9 cellular contexts compared by ENCODE assay signal in the genomic region with DNA sequence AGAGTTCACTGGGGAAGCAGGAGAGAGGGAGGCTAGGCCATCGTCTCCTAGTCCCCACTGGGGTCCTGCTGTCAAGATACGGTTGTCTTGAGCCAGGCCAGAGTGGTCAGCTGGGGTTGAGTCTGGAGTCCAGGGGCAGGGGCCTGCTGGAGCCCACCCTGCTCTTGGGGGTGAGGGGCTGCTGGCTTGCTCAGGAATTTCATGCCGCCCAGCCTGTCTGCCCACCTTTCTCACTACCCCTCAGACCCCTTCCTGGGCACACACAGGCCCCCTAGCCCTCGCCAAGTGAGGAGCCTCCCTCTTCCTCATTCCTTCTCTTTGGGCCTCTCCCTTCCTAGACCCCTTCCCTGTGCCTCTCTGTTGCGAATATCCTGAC. TPM values are rescaled to one million over a fixed set of nuclear protein-coding genes. Genes with fewer than 3 reads are reported as not detected.
DNase-seq lines count a peak whose midpoint lies in the region; ATAC-seq and TF ChIP-seq lines count a peak whose summit lies in the region.
"Had no signal": no experiment of that assay in that cellular context is flagged by ENCODE, and none has a peak within 500 bp of the region (broad histone marks: within the 10 kb centered on the region; RNA-seq: fewer than 3 reads in every experiment).

No MANE protein-coding gene starts in this region.

- no peaks in the 10 kb centered on the region for H3K9me2 ChIP-seq in PC-3 (replicated peaks; ENCODE audit: low read length)

- no peaks in the 10 kb centered on the region for H3K9me3 ChIP-seq in PC-3 (ENCODE audit: low read length)
- no peaks in the 10 kb centered on the region for H3K9me3 ChIP-seq in endocrine pancreas (ENCODE audit: control insufficient read depth, low read length)
- H3K9me3 ChIP-seq in ovary = no peaks in the 10 kb centered on the region

- peaks cover 13% of the 10 kb centered on the region for H3K27me3 Mint-ChIP-seq in Calu3 (ENCODE audit: unreplicated experiment)

- H3K27me3 ChIP-seq in PC-3 (ENCODE audit: low read length) (no peaks in the 10 kb centered on the region), endocrine pancreas (ENCODE audit: control insufficient read depth, insufficient read depth, low read length) (no peaks in the 10 kb centered on the region), ovary (no peaks in the 10 kb centered on the region)

- CTCF ChIA-PET in Calu3 (lab: Charles Lee) (interaction anchor here (0.6 to 1.1 kb wide), 2 partner anchors 11 to 32 kb away, joined by 3 read pairs; no protein-coding TSS in a partner anchor), PC-3 (lab: Charles Lee) (no interaction called here)

- H3K9ac ChIP-seq in PC-3 (ENCODE audit: low read length) (peak overlapping the region; percentile 75; the same call in 1 of the 2 replicates), endocrine pancreas (ENCODE audit: control insufficient read depth, insufficient read depth, low read length) (peak overlapping the region; percentile 51)

- H4K20me1 ChIP-seq in PC-3 (ENCODE audit: low read length) = peaks cover 32% of the 10 kb centered on the region

- peaks cover 83% of the 10 kb centered on the region for H3K79me2 ChIP-seq in PC-3 (ENCODE audit: low read length)

- H3F3A ChIP-seq in PC-3 (ENCODE audit: low read length, unreplicated experiment) = peaks cover 7% of the 10 kb centered on the region

- H3K4me3 Mint-ChIP-seq in Calu3 (ENCODE audit: low read depth, unreplicated experiment) = peak overlapping the region; percentile 89

- H3K4me1 Mint-ChIP-seq in Calu3 (ENCODE audit: low read depth, unreplicated experiment) = peaks cover 43% of the 10 kb centered on the region

- H3K4me1 ChIP-seq in PC-3 (ENCODE audit: insufficient read depth, low read length) = peaks cover 29% of the 10 kb centered on the region
- H3K4me1 ChIP-seq in endocrine pancreas (ENCODE audit: control insufficient read depth, insufficient read depth, low read length) = no peaks in the 10 kb centered on the region
- peaks cover 25% of the 10 kb centered on the region for H3K4me1 ChIP-seq in ovary (ENCODE audit: insufficient read depth)

- no peak overlapping the region for H2AFZ ChIP-seq in PC-3 (ENCODE audit: low read length)

- TF ChIP-seq POLR2A in ovary (IDR thresholded peaks at IDR 0.05) = no peak

- H3K36me3 ChIP-seq in PC-3 (ENCODE audit: low read depth, low read length) = peaks cover 21% of the 10 kb centered on the region
- H3K36me3 ChIP-seq in endocrine pancreas (ENCODE audit: control insufficient read depth, insufficient read depth, low read length) = no peaks in the 10 kb centered on the region
- no peaks in the 10 kb centered on the region for H3K36me3 ChIP-seq in ovary

- peaks cover 69% of the 10 kb centered on the region for H3K36me3 Mint-ChIP-seq in Calu3 (ENCODE audit: insufficient read depth, unreplicated experiment)

- BruUV-seq in Calu3 (replicated peaks; lab: Mats Ljungman, UMichigan) (TSS peak; percentile 73), PC-3 (replicated peaks; lab: Mats Ljungman, UMichigan) (no TSS peak)

- H3K4me3 ChIP-seq in PC-3 (ENCODE audit: low read length) (peak overlapping the region; percentile 79), endocrine pancreas (ENCODE audit: control insufficient read depth, insufficient read depth, low read length) (no peak overlapping the region), ovary (peak overlapping the region; percentile 75)

- no peak for TF ChIP-seq CTCF in Calu3 (IDR thresholded peaks at IDR 0.05; ENCODE audit: unreplicated experiment)
- TF ChIP-seq CTCF in PC-3 (conservative IDR thresholded peaks at IDR 0.05; ENCODE audit: low read depth, low read length) = no peak
- TF ChIP-seq CTCF in ovary (IDR thresholded peaks at IDR 0.05) = no peak

- no peaks in the 10 kb centered on the region for H3K9me3 Mint-ChIP-seq in Calu3 (ENCODE audit: low read depth, unreplicated experiment)

- no peak overlapping the region for H3K27ac ChIP-seq in PC-3 (ENCODE audit: low read length)
- peak overlapping the region in 1 of 2 donors; percentile 8 for H3K27ac ChIP-seq in ovary

- ATAC-seq in PC-3 (no peak), HG02763 (IDR thresholded peaks at IDR 0.05; ENCODE audit: unreplicated experiment) (no peak)

- no peak for TF ChIP-seq EP300 in ovary (IDR thresholded peaks at IDR 0.05)

- 49 to 56% (median 56%) methylated on average over 5 of the region's 5 CpGs for whole genome bisulfite sequencing in ovary, 3 donors

- H3K27ac Mint-ChIP-seq in Calu3 (ENCODE audit: unreplicated experiment) = peak overlapping the region; percentile 100

- POLR2A ChIA-PET in PC-3 (lab: Charles Lee; ENCODE audit: unreplicated experiment) = no interaction called here

- intact Hi-C loops in Calu3 (cut with micrococcal nuclease; ENCODE audit: unreplicated experiment) = no loop called here
- intact Hi-C loops in PC-3 (cut with micrococcal nuclease) = no loop called here
- intact Hi-C loops in ovary (cut with DNase I) = loop anchor here in 1 of 4 donors (10.0 kb wide), 1 partner anchor 98 kb away; the partner anchor contains the start of gene ECI1

- peak overlapping the region; percentile 87 for H3K4me2 ChIP-seq in PC-3 (ENCODE audit: low read length)

- no peak for DNase-seq in Calu3
- DNase-seq in PC-3 = no peak
- no peak for DNase-seq in ovary
- no peak for DNase-seq in activated effector memory CD4-positive, alpha-beta T cell treated with Interleukin-2 at 50 U/mL for 16 hours
- DNase-seq in NCI-H510A treated with DMSO at 0.1 percent for 48 hours (lab: John Stamatoyannopoulos, UW) = no peak
- no peak for DNase-seq in GM19240 (ENCODE audit: insufficient read length, low spot score)
- DNase-seq: NCI-H1436 treated with DMSO at 0.1 percent for 48 hours had no signal

RNA-seq across cellular contexts. Expression of gene TRAF7, which starts 1.3 kb away (rescaled TPM):
- 118 and 127 TPM in 2 replicates for total RNA-seq in Calu3 (2022)
- 44.9 and 50.7 TPM in 2 replicates for total RNA-seq in PC-3 (2014; rRNA removed)
- total RNA-seq in ovary = 10 to 100 TPM; 20.5 to 68.0 (median 48.0) TPM
- polyA plus RNA-seq in ovary = 10 to 100 TPM; 13.3 to 26.3 TPM

RNA-seq across cellular contexts. Expression of gene RAB26, which starts 8.4 kb away (rescaled TPM):
- total RNA-seq in Calu3 (2022) = 10.8 and 12.3 TPM in 2 replicates
- 4.6 and 5.6 TPM in 2 replicates for total RNA-seq in PC-3 (2014; rRNA removed)
- under 1 TPM in 2 of 7 donors, not detected in 5; 0.12 to 0.80 TPM for total RNA-seq in ovary
- polyA plus RNA-seq in ovary = under 1 TPM; 0.19 to 0.50 TPM

RNA-seq across cellular contexts. Expression of gene PKD1, which starts 21.1 kb away (rescaled TPM):
- total RNA-seq in Calu3 (2022) = 82.0 and 86.0 TPM in 2 replicates
- total RNA-seq in PC-3 (2014; rRNA removed) = 58.9 and 77.3 TPM in 2 replicates
- total RNA-seq in ovary = 100 to 1,000 TPM in 6 of 7 donors, 10 to 100 TPM in 1; 78.8 to 203 (median 145) TPM
- 100 to 1,000 TPM in 1 of 2 donors, 1 to 10 TPM in 1; 8.7 to 113 TPM for polyA plus RNA-seq in ovary

RNA-seq across cellular contexts. Expression of gene CASKIN1, which starts 39.6 kb away (rescaled TPM):
- 1.4 and 2.6 TPM in 2 replicates for total RNA-seq in Calu3 (2022)
- total RNA-seq in PC-3 (2014; rRNA removed) = 1.6 and 1.7 TPM in 2 replicates
- total RNA-seq in ovary = 1 to 10 TPM in 1 of 7 donors, under 1 TPM in 6; 0.10 to 2.4 (median 0.60) TPM
- polyA plus RNA-seq in ovary = under 1 TPM in 1 of 2 donors, not detected in 1; 0.52 TPM

RNA-seq across cellular contexts. Expression of gene MLST8, which starts 48.4 kb away (rescaled TPM):
- total RNA-seq in Calu3 (2022) = 58.0 and 59.7 TPM in 2 replicates
- total RNA-seq in PC-3 (2014; rRNA removed) = 63.3 and 73.6 TPM in 2 replicates
- total RNA-seq in ovary = 10 to 100 TPM; 24.5 to 56.2 (median 28.4) TPM
- 10 to 100 TPM in 1 of 2 donors, 1 to 10 TPM in 1; 7.4 to 42.9 TPM for polyA plus RNA-seq in ovary
